Comparison of ENCODE assay signal across 8 cellular contexts in the genomic region with DNA sequence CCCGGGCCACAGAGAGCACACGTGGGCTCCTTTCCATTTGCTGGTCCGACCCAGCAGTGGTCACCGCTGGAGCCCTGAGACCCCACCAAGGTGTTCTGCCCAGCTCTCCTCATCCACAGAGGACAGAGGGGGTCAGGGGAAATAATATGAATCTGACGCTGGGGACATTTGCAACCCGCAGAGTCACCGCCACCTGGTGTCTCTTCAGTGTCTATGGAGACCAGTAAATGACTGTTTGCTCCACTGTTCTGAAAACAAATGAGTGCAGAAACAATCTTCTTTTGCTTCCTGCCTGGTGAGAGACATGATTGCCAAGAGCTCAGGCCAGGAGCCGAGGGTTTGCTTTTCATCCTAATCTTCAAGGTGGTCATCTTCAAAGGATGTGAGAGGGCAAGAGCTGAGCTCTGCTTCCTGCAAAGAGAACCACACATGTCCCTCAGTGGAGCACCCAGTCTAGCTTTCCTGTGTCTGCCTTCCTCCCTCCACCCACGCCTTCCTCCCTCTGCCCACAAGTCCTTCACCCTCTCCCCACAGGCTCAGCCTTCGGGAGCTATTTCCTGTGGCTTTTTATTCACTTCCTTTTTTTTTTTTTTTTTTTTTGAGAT. TPM values are rescaled to one million over a fixed set of nuclear protein-coding genes. Genes with fewer than 3 reads are reported as not detected.
A peak's percentile ranks its signal among the peaks of the same experiment; 100 is the strongest.
DNase-seq lines count a peak whose midpoint lies in the region; ATAC-seq and TF ChIP-seq lines count a peak whose summit lies in the region.

No MANE protein-coding gene starts in this region.

- peak; percentile 56 for DNase-seq in activated CD4-positive, CD25-positive, alpha-beta regulatory T cell treated with anti-CD3 and anti-CD28 coated beads, Interleukin-2, amount 50 U/mL, for 72 hours
- peak; percentile 19 for DNase-seq in NCI-H748 treated with DMSO at 0.1 percent for 48 hours (lab: John Stamatoyannopoulos, UW)
- DNase-seq in activated T-cell treated with anti-CD3 and anti-CD28 coated beads for 24 hours (ENCODE audit: low read depth): peak; percentile 43
- DNase-seq in stimulated activated naive CD8-positive, alpha-beta T cell treated with anti-CD3 and anti-CD28 coated beads, Interleukin-15, amount 100 ng/mL, for 72 hours: peak; percentile 18 to 72
- DNase-seq in cerebellum (ENCODE audit: low spot score): no peak
- DNase-seq in suprapubic skin (ENCODE audit: low spot score in 2 of 2): no peak

- H3K27me3 ChIP-seq in iPS-20b (ENCODE audit: insufficient read depth, low read length) (no peaks in the 10 kb centered on the region), suprapubic skin (peaks cover 7% of the 10 kb centered on the region)

- H3K4me1 Mint-ChIP-seq in stimulated activated naive CD8-positive, alpha-beta T cell treated with anti-CD3 and anti-CD28 coated beads, Interleukin-15, amount 100 ng/mL, for 72 hours: peaks cover 64% of the 10 kb centered on the region

- no peak for ATAC-seq in activated CD4-positive, CD25-positive, alpha-beta regulatory T cell treated with anti-CD3 and anti-CD28 coated beads, Interleukin-2, amount 50 U/mL, for 24 hours
- ATAC-seq in stimulated activated naive CD8-positive, alpha-beta T cell treated with anti-CD3 and anti-CD28 coated beads, Interleukin-15, amount 100 ng/mL, for 72 hours: peak; percentile 26

- peak overlapping the region; percentile 41; the same call in 1 of the 2 replicates for H3K9ac ChIP-seq in iPS-20b (ENCODE audit: low read depth, low read length)

- H3K9me3 ChIP-seq in iPS-20b (ENCODE audit: insufficient read depth, low read depth, low read length) (no peaks in the 10 kb centered on the region), suprapubic skin (no peaks in the 10 kb centered on the region)

- no peaks in the 10 kb centered on the region for H3K36me3 ChIP-seq in iPS-20b (ENCODE audit: insufficient read depth, low read depth, low read length)
- H3K36me3 ChIP-seq in suprapubic skin: no peaks in the 10 kb centered on the region

- TF ChIP-seq POLR2A in suprapubic skin (IDR thresholded peaks at IDR 0.05): no peak

- H3K4me3 Mint-ChIP-seq in stimulated activated naive CD8-positive, alpha-beta T cell treated with anti-CD3 and anti-CD28 coated beads, Interleukin-15, amount 100 ng/mL, for 72 hours: peak overlapping the region; percentile 88 to 96

- H3K27me3 Mint-ChIP-seq in stimulated activated naive CD8-positive, alpha-beta T cell treated with anti-CD3 and anti-CD28 coated beads, Interleukin-15, amount 100 ng/mL, for 72 hours: no peaks in the 10 kb centered on the region

- H3K4me1 ChIP-seq in iPS-20b (ENCODE audit: insufficient read depth, low read length): peaks cover 9% of the 10 kb centered on the region; the same call in 1 of the 2 replicates
- H3K4me1 ChIP-seq in suprapubic skin: peaks cover 25% of the 10 kb centered on the region

- H3K9me3 Mint-ChIP-seq in stimulated activated naive CD8-positive, alpha-beta T cell treated with anti-CD3 and anti-CD28 coated beads, Interleukin-15, amount 100 ng/mL, for 72 hours: no peaks in the 10 kb centered on the region

- peak overlapping the region; percentile 100 for H3K27ac Mint-ChIP-seq in stimulated activated naive CD8-positive, alpha-beta T cell treated with anti-CD3 and anti-CD28 coated beads, Interleukin-15, amount 100 ng/mL, for 72 hours

- H3K27ac ChIP-seq in iPS-20b (ENCODE audit: low read length): no peak overlapping the region
- H3K27ac ChIP-seq in suprapubic skin: no peak overlapping the region

- TF ChIP-seq EP300 in suprapubic skin (IDR thresholded peaks at IDR 0.05): no peak

- no peak for TF ChIP-seq CTCF in suprapubic skin (IDR thresholded peaks at IDR 0.05)

- H3K4me3 ChIP-seq in iPS-20b (ENCODE audit: low read length) (no peak overlapping the region), suprapubic skin (no peak overlapping the region)

- WGBS in suprapubic skin: 70% methylated on average over 10 of the region's 10 CpGs

RNA-seq across cellular contexts. Expression of a gene that starts 14.7 kb away (rescaled TPM):
- 36.7 TPM for total RNA-seq in cerebellum
- total RNA-seq in suprapubic skin: 100 to 1,000 TPM in 1 of 4 donors, 10 to 100 TPM in 3; 26.6 to 104 (median 30.1) TPM

Comparison
In these comparisons a context has a peak if more than half of its experiments do, and no peak if none do; other contexts are left out.
1. DNase-seq: peak in activated CD4-positive, CD25-positive, alpha-beta regulatory T cell treated with anti-CD3 and anti-CD28 coated beads, Interleukin-2, amount 50 U/mL, for 72 hours (single experiment), NCI-H748 treated with DMSO at 0.1 percent for 48 hours (single experiment), activated T-cell treated with anti-CD3 and anti-CD28 coated beads for 24 hours (single experiment) and stimulated activated naive CD8-positive, alpha-beta T cell treated with anti-CD3 and anti-CD28 coated beads, Interleukin-15, amount 100 ng/mL, for 72 hours (2 of 2); none in cerebellum (single experiment) and suprapubic skin (0 of 2).